In genomic region chr7:65749039-65749438, GRCh38 we compare ENCODE assay signal across 1 cellular context.
TF ChIP-seq lines count a peak whose summit lies in the region.

No MANE protein-coding gene starts in this region.

TF ChIP-seq in IMR-90, 13 proteins besides CTCF, POLR2A, EP300 and RAD21:
- TF ChIP-seq USF2 (IDR thresholded peaks at IDR 0.05; ENCODE audit: low read depth, low read length): no peak
- TF ChIP-seq CHD1 (IDR thresholded peaks at IDR 0.05; ENCODE audit: low read depth, low read length): no peak
TF ChIP-seq in IMR-90: peak in this region for 0.
